ENCODE assay signal across 22 cellular contexts in the genomic region with DNA sequence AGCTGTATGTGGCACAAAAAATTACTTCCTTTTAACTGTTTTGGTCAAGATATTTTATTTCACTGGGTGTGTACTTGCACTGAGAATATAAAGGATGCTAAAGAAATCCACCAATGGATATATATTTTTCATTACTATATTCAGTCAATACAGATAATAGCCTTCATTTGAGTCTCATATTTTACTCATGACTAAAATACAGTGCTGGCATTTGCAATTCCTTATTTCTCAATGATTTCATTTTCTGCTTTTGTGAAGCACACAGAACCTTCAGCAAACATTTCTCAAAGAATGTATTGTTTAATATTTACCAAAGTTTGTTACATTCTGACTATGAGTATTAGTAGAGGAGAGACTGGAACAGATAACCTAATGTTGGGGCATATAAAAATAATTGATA.
A peak's percentile ranks its signal among the peaks of the same experiment; 100 is the strongest.
DNase-seq lines count a peak whose midpoint lies in the region; ATAC-seq, FAIRE-seq and TF ChIP-seq lines count a peak whose summit lies in the region.
"Had no signal": no experiment of that assay in that cellular context is flagged by ENCODE, and none has a peak within 500 bp of the region (broad histone marks: within the 10 kb centered on the region; RNA-seq: fewer than 3 reads in every experiment).

No MANE protein-coding gene starts in this region.

- no peak for TF ChIP-seq POLR2A in HepG2 (IDR thresholded peaks at IDR 0.05; ENCODE audit: insufficient read depth in 1 of 2, low read depth in 2 of 2, low read length in 2 of 2)
- TF ChIP-seq POLR2A in right lobe of liver (IDR thresholded peaks at IDR 0.05) = no peak

- H3K79me2 ChIP-seq in HepG2 (ENCODE audit: insufficient read depth, low read length) (peaks cover 2% of the 10 kb centered on the region), smooth muscle cell (ENCODE audit: low read depth) (no peaks in the 10 kb centered on the region)

- CTCF ChIA-PET in HepG2 (lab: Yijun Ruan, JAX; ENCODE audit: low intra/inter-chr PET ratio, low total read pairs) = no interaction called here

- in situ Hi-C loops in HepG2 (cut with HindIII; ENCODE audit: extremely low pct_ligation_motif_present, low pct_unique_long_range_greater_than_20kb) = no loop called here
- in situ Hi-C loops in SK-MEL-5 (cut with HindIII; ENCODE audit: low pct_unique_long_range_greater_than_20kb, low sequenced_read_pairs) = no loop called here

- no TSS peak for BruUV-seq in HepG2 (replicated peaks; lab: Mats Ljungman, UMichigan)

- H2AFZ ChIP-seq in HepG2 (ENCODE audit: low read length) (no peak overlapping the region), smooth muscle cell (ENCODE audit: low read depth) (no peak overlapping the region)

- H3K27me3 ChIP-seq in HepG2 (ENCODE audit: control insufficient read depth in 1 of 2, insufficient read depth in 2 of 2, low read length in 2 of 2) (no peaks in the 10 kb centered on the region), right lobe of liver (no peaks in the 10 kb centered on the region), smooth muscle cell (ENCODE audit: low read depth) (no peaks in the 10 kb centered on the region)
- H3K27me3 ChIP-seq: BLaER1 treated with 17β-estradiol and CSF1 and Interleukin-3, amounts not matched to agents 10 nM and 100 nM had no signal

- H3K36me3 ChIP-seq in HepG2 (replicated peaks in 1 of 2; ENCODE audit: control insufficient read depth in 1 of 2, insufficient read depth in 2 of 2, low read length in 2 of 2) = no peaks in the 10 kb centered on the region
- no peaks in the 10 kb centered on the region for H3K36me3 ChIP-seq in right lobe of liver
- no peaks in the 10 kb centered on the region for H3K36me3 ChIP-seq in smooth muscle cell (ENCODE audit: low read depth)
- H3K36me3 ChIP-seq: BLaER1 treated with 17β-estradiol and CSF1 and Interleukin-3, amounts not matched to agents 10 nM and 100 nM had no signal

- H3F3A ChIP-seq in smooth muscle cell (ENCODE audit: low read depth) = peaks cover 5% of the 10 kb centered on the region

- H3K9me3 ChIP-seq in HepG2 (ENCODE audit: low read length) = no peaks in the 10 kb centered on the region
- H3K9me3 ChIP-seq in right lobe of liver = no peaks in the 10 kb centered on the region
- H3K9me3 ChIP-seq in smooth muscle cell (replicated peaks; ENCODE audit: low read depth) = no peaks in the 10 kb centered on the region

- H3K4me1 ChIP-seq in HepG2 (ENCODE audit: insufficient read depth, low read length) = peaks cover 94% of the 10 kb centered on the region
- peaks cover 0 to 56% (median 17%) of the 10 kb centered on the region in 4 donors for H3K4me1 ChIP-seq in right lobe of liver
- H3K4me1 ChIP-seq in smooth muscle cell (ENCODE audit: low read depth) = peaks cover 12% of the 10 kb centered on the region
- H3K4me1 ChIP-seq: A549 had no signal

- no peak overlapping the region for H3K9ac ChIP-seq in HepG2 (ENCODE audit: insufficient read depth, low read depth, low read length)
- no peak overlapping the region for H3K9ac ChIP-seq in smooth muscle cell (ENCODE audit: low read depth)
- H3K9ac ChIP-seq: BLaER1 treated with 17β-estradiol and CSF1 and Interleukin-3, amounts not matched to agents 10 nM and 100 nM had no signal

- DNase-seq in HepG2 (ENCODE audit: low spot score) = peak; percentile 24
- no peak for DNase-seq in right lobe of liver
- DNase-seq in SK-MEL-5 (ENCODE audit: low read depth, low spot score) = peak; percentile 28
- DNase-seq in foreskin melanocyte = peak; percentile 68
- no peak for DNase-seq in smooth muscle cell (lab: John Stamatoyannopoulos, UW; ENCODE audit: unreplicated experiment)
- DNase-seq in mesenteric fat pad (ENCODE audit: low spot score) = no peak
- no peak for DNase-seq in DMS53 (lab: John Stamatoyannopoulos, UW)
- DNase-seq in GM19239 (ENCODE audit: insufficient read length, low spot score) = no peak
- DNase-seq: AML-193; CD4-positive, alpha-beta T cell; CD8-positive, alpha-beta T cell; COR-L47; DMS 273 treated with DMSO at 0.1 percent for 48 hours; DMS153; DMS79 treated with DMSO at 0.1 percent for 48 hours; GF-D8 had no signal

- H4K20me1 ChIP-seq in HepG2 (ENCODE audit: insufficient read depth, low read length) = no peaks in the 10 kb centered on the region
- H4K20me1 ChIP-seq in smooth muscle cell (ENCODE audit: low read depth) = no peaks in the 10 kb centered on the region
- H4K20me1 ChIP-seq: BLaER1 treated with 17β-estradiol and CSF1 and Interleukin-3, amounts not matched to agents 10 nM and 100 nM had no signal

- TF ChIP-seq EP300 in HepG2 (IDR thresholded peaks at IDR 0.05; ENCODE audit: low read depth in 2 of 2, low read length in 2 of 2) (no peak), HepG2 (CRISPR knock-in tag; IDR thresholded peaks at IDR 0.05; ENCODE audit: borderline replicate concordance) (no peak)

- TF ChIP-seq RAD21 in HepG2 (CRISPR knock-in tag; IDR thresholded peaks at IDR 0.05) = no peak

- POLR2A ChIA-PET in HepG2 (lab: Yijun Ruan, JAX) = no interaction called here

- TF ChIP-seq CTCF in HepG2 (CRISPR knock-in tag; IDR thresholded peaks at IDR 0.05) (no peak), right lobe of liver (IDR thresholded peaks at IDR 0.05) (no peak), smooth muscle cell (IDR thresholded peaks at IDR 0.05; ENCODE audit: borderline replicate concordance, insufficient read depth, poor library complexity, severe bottlenecking) (no peak)

- no peak overlapping the region for H3K4me2 ChIP-seq in HepG2 (ENCODE audit: low read depth, low read length)
- no peak overlapping the region for H3K4me2 ChIP-seq in smooth muscle cell
- H3K4me2 ChIP-seq: A549 had no signal

- no peak for ATAC-seq in HepG2
- no peak for ATAC-seq in right lobe of liver
- ATAC-seq: A549; CD8-positive, alpha-beta T cell had no signal

- H3K27ac ChIP-seq in HepG2 (ENCODE audit: extremely low read length, insufficient read depth, low read length) (peak overlapping the region; percentile 37), right lobe of liver (peak overlapping the region in 1 of 3 donors; percentile 90), smooth muscle cell (ENCODE audit: low read depth) (peak overlapping the region; percentile 9)
- H3K27ac ChIP-seq: 22Rv1; A549; BLaER1 treated with 17β-estradiol and CSF1 and Interleukin-3, amounts not matched to agents 10 nM and 100 nM; C4-2B had no signal

- no peak for FAIRE-seq in HepG2 (lab: Jason Lieb, UNC)
- no peak for FAIRE-seq in GM19239 (lab: Jason Lieb, UNC)
- FAIRE-seq: A549, G401.6, GM12891 had no signal

- H3K4me3 ChIP-seq in HepG2 (replicated peaks in 1 of 3; ENCODE audit: insufficient read depth in 1 of 3, low read depth in 2 of 3, low read length in 3 of 3) = no peak overlapping the region; a peak in 2 of 6 replicates
- H3K4me3 ChIP-seq in right lobe of liver = no peak overlapping the region
- H3K4me3 ChIP-seq in smooth muscle cell = no peak overlapping the region
- H3K4me3 ChIP-seq: A549; BLaER1 treated with 17β-estradiol and CSF1 and Interleukin-3, amounts not matched to agents 10 nM and 100 nM had no signal

- intact Hi-C loops in HepG2 (cut with micrococcal nuclease; ENCODE audit: unreplicated experiment) (no loop called here), right lobe of liver (cut with DNase I) (no loop called here)

TF ChIP-seq in HepG2, 621 proteins besides CTCF, POLR2A, EP300 and RAD21:
- TF ChIP-seq, protein P1, sequence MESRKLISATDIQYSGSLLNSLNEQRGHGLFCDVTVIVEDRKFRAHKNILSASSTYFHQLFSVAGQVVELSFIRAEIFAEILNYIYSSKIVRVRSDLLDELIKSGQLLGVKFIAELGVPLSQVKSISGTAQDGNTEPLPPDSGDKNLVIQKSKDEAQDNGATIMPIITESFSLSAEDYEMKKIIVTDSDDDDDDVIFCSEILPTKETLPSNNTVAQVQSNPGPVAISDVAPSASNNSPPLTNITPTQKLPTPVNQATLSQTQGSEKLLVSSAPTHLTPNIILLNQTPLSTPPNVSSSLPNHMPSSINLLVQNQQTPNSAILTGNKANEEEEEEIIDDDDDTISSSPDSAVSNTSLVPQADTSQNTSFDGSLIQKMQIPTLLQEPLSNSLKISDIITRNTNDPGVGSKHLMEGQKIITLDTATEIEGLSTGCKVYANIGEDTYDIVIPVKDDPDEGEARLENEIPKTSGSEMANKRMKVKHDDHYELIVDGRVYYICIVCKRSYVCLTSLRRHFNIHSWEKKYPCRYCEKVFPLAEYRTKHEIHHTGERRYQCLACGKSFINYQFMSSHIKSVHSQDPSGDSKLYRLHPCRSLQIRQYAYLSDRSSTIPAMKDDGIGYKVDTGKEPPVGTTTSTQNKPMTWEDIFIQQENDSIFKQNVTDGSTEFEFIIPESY (CRISPR knock-in tag; IDR thresholded peaks at IDR 0.05) = no peak
- no peak for TF ChIP-seq NONO (IDR thresholded peaks at IDR 0.05)
- no peak for TF ChIP-seq NONO (CRISPR knock-in tag; conservative IDR thresholded peaks at IDR 0.05)

Comparison
In these comparisons a context has a peak if more than half of its experiments do, and no peak if none do; other contexts are left out.
1. DNase-seq: peak in HepG2 (single experiment), SK-MEL-5 (single experiment) and foreskin melanocyte (single experiment); none in right lobe of liver (0 of 3), smooth muscle cell (single experiment), mesenteric fat pad (single experiment), DMS53 (single experiment) and GM19239 (single experiment).